In genomic region chr2:230795856-230796255, GRCh38 we compare ENCODE assay signal across 1 cellular context.
TF ChIP-seq lines count a peak whose summit lies in the region.

No MANE protein-coding gene starts in this region.

TF ChIP-seq in WTC11, 78 proteins besides CTCF, POLR2A, EP300 and RAD21 (continued from another document):
- TF ChIP-seq ZNF281 (CRISPR knock-in tag; IDR thresholded peaks at IDR 0.05) (no peak), ZNF232 (CRISPR knock-in tag; IDR thresholded peaks at IDR 0.05) (no peak), NFYB (CRISPR knock-in tag; conservative IDR thresholded peaks at IDR 0.05; ENCODE audit: low read depth) (no peak), JUN (CRISPR knock-in tag; IDR thresholded peaks at IDR 0.05) (no peak), ZSCAN18 (CRISPR knock-in tag; IDR thresholded peaks at IDR 0.05) (no peak)
